22 cellular contexts compared by ENCODE assay signal in genomic region chr4:26701786-26702227, GRCh38.
DNase-seq lines count a peak whose midpoint lies in the region; ATAC-seq, FAIRE-seq and TF ChIP-seq lines count a peak whose summit lies in the region.
"Had no signal": no experiment of that assay in that cellular context is flagged by ENCODE, and none has a peak within 500 bp of the region (broad histone marks: within the 10 kb centered on the region; RNA-seq: fewer than 3 reads in every experiment).

No MANE protein-coding gene starts in this region.

- peak in 1 of 2 experiments; percentile 20; a peak in 2 of 4 replicates for TF ChIP-seq RAD21 in K562 (CRISPR knock-in tag; conservative IDR thresholded peaks at IDR 0.05 in 1 of 2, IDR thresholded peaks at IDR 0.05 in 1 of 2)

- H3K4me2 ChIP-seq in K562 (ENCODE audit: insufficient read depth, low read length) (no peak overlapping the region), GM23338 (no peak overlapping the region)

- CTCF ChIA-PET in K562 (lab: Yijun Ruan, JAX; ENCODE audit: low intra/inter-chr PET ratio), result no interaction called here

- peak; percentile 96 for FAIRE-seq in K562 (lab: Jason Lieb, UNC)
- FAIRE-seq: GM12878 had no signal

- H3K4me3 Mint-ChIP-seq in GM23338, result no peak overlapping the region
- H3K4me3 Mint-ChIP-seq: activated naive CD4-positive, alpha-beta T cell treated with anti-CD3 and anti-CD28 coated beads, Interleukin-2, amount 50 U/mL, for 24 hours; CD8-positive, alpha-beta memory T cell had no signal

- in situ Hi-C loops in K562 (cut with MboI), result no loop called here

- TF ChIP-seq CTCF in K562 (IDR thresholded peaks at IDR 0.05 in 2 of 3, conservative IDR thresholded peaks at IDR 0.05 in 1 of 3; ENCODE audit: insufficient read depth in 2 of 3, low read depth in 1 of 3, low read length in 3 of 3) (no peak), heart right ventricle (IDR thresholded peaks at IDR 0.05) (no peak), GM23338 (conservative IDR thresholded peaks at IDR 0.05; ENCODE audit: low read depth in 2 of 2) (no peak)

- H3K9me3 ChIP-seq in K562 (replicated peaks; ENCODE audit: control insufficient read depth, insufficient read depth, low read depth, low read length) (no peaks in the 10 kb centered on the region), heart right ventricle (peaks cover 0 to 8% (median 0%) of the 10 kb centered on the region in 11 donors)
- H3K9me3 ChIP-seq: stomach had no signal

- H3K4me1 ChIP-seq in K562 (replicated peaks in 1 of 2; ENCODE audit: control insufficient read depth in 2 of 2, insufficient read depth in 2 of 2, low read length in 2 of 2) (peaks cover 0 to 19% of the 10 kb centered on the region in 2 experiments; a peak in 2 of 5 replicates), heart right ventricle (no peaks in the 10 kb centered on the region), GM23338 (ENCODE audit: insufficient read depth) (no peaks in the 10 kb centered on the region)
- H3K4me1 ChIP-seq: stomach had no signal

- no peaks in the 10 kb centered on the region for H3K36me3 ChIP-seq in K562 (ENCODE audit: control insufficient read depth, insufficient read depth, low read length)
- H3K36me3 ChIP-seq in heart right ventricle, result no peaks in the 10 kb centered on the region
- H3K36me3 ChIP-seq in GM23338 (ENCODE audit: insufficient read depth), result no peaks in the 10 kb centered on the region
- H3K36me3 ChIP-seq: stomach had no signal

- ATAC-seq in HG02852 (IDR thresholded peaks at IDR 0.05; ENCODE audit: unreplicated experiment) (peak; percentile 44), K562 (peak; percentile 94), heart right ventricle (no peak), GM23338 (no peak)
- ATAC-seq: GM12878 had no signal

- H3K27ac ChIP-seq in K562 (ENCODE audit: extremely low read depth, low read depth, low read length), result peak overlapping the region; percentile 27
- no peak overlapping the region for H3K27ac ChIP-seq in heart right ventricle
- no peak overlapping the region for H3K27ac ChIP-seq in GM23338 (ENCODE audit: low read depth)
- H3K27ac ChIP-seq: stomach had no signal

- H3K9me2 ChIP-seq in GM23338 (ENCODE audit: insufficient read depth), result no peaks in the 10 kb centered on the region

- H3F3A ChIP-seq in GM23338 (replicated peaks; ENCODE audit: low read depth), result no peaks in the 10 kb centered on the region

- TF ChIP-seq EP300 in K562 (IDR thresholded peaks at IDR 0.05; ENCODE audit: low read length), result peak; percentile 89

- H3K9me3 Mint-ChIP-seq in GM23338, result peaks cover 8% of the 10 kb centered on the region; the same call in 2 of the 3 replicates

- H3K27ac Mint-ChIP-seq in GM23338, result no peak overlapping the region
- H3K27ac Mint-ChIP-seq: activated naive CD4-positive, alpha-beta T cell treated with anti-CD3 and anti-CD28 coated beads, Interleukin-2, amount 50 U/mL, for 24 hours had no signal

- peak overlapping the region in 1 of 2 experiments; percentile 2; a peak in 1 of 4 replicates for H3K9ac ChIP-seq in K562 (ENCODE audit: insufficient read depth in 1 of 2, low read depth in 2 of 2, low read length in 2 of 2)

- POLR2A ChIA-PET in K562 (lab: Yijun Ruan, JAX), result no interaction called here

- H3K79me2 ChIP-seq in K562 (ENCODE audit: control insufficient read depth, insufficient read depth, low read length), result no peaks in the 10 kb centered on the region
- H3K79me2 ChIP-seq in GM23338 (replicated peaks; ENCODE audit: insufficient read depth), result no peaks in the 10 kb centered on the region

- H3K4me1 Mint-ChIP-seq in GM23338, result peaks cover 1% of the 10 kb centered on the region; the same call in 2 of the 3 replicates
- H3K4me1 Mint-ChIP-seq: activated naive CD4-positive, alpha-beta T cell treated with anti-CD3 and anti-CD28 coated beads, Interleukin-2, amount 50 U/mL, for 24 hours; CD8-positive, alpha-beta memory T cell had no signal

- 0 out of 3 replicates have a peak, but pooled peaks cover 2% of the 10 kb centered on the region for H3K36me3 Mint-ChIP-seq in GM23338 (ENCODE audit: low read depth)

- intact Hi-C loops in K562 (cut with micrococcal nuclease) (loop anchor here (5.0 kb wide), 1 partner anchor 115 kb away; no protein-coding TSS in a partner anchor), heart right ventricle (cut with DNase I) (no loop called here)

- BruUV-seq in K562 (replicated peaks; lab: Mats Ljungman, UMichigan), result no TSS peak

- H3K9me1 ChIP-seq in K562 (ENCODE audit: control insufficient read depth, insufficient read depth, low read length), result no peaks in the 10 kb centered on the region

- DNase-seq in GM03348 (ENCODE audit: low spot score) (peak; percentile 12), K562 (ENCODE audit: extremely low read depth in 1 of 4, low spot score in 3 of 4) (peak; percentile 18 to 79 (median 50)), renal cortical epithelial cell (ENCODE audit: low read depth) (peak; percentile 9), heart right ventricle (no peak), erythroblast (lab: John Stamatoyannopoulos, UW) (no peak), GM23338 (ENCODE audit: low spot score) (no peak), mucosa of gallbladder (ENCODE audit: low spot score) (no peak)
- DNase-seq: activated CD4-positive, alpha-beta T cell treated with anti-CD3 and anti-CD28 coated beads for 1 hour; AML-193; CD8-positive, alpha-beta memory T cell; cerebellar nuclear complex; mammary epithelial cell; NCI-H146; NCI-H2171; NCI-H524; occipital lobe; stimulated activated CD4-positive, alpha-beta T cell treated with anti-CD3 and anti-CD28 coated beads, Interleukin-4, amount 100 ng/mL, for 1 hour; stomach; trophoblast cell had no signal

- TF ChIP-seq POLR2A in K562 (conservative IDR thresholded peaks at IDR 0.05) (no peak), erythroblast (IDR thresholded peaks at IDR 0.05; ENCODE audit: low read length) (no peak)

- no peak overlapping the region for H3K4me3 ChIP-seq in K562
- H3K4me3 ChIP-seq in heart right ventricle, result no peak overlapping the region
- H3K4me3 ChIP-seq in GM23338, result no peak overlapping the region
- H3K4me3 ChIP-seq: GM12878, stomach had no signal

- H4K20me1 ChIP-seq in K562 (replicated peaks; ENCODE audit: control insufficient read depth, insufficient read depth, low read length) (no peaks in the 10 kb centered on the region), GM23338 (replicated peaks; ENCODE audit: insufficient read depth) (no peaks in the 10 kb centered on the region)

- H3K27me3 ChIP-seq in K562 (ENCODE audit: control insufficient read depth in 2 of 2, insufficient read depth in 2 of 2, low read length in 2 of 2) (no peaks in the 10 kb centered on the region), heart right ventricle (no peaks in the 10 kb centered on the region), GM23338 (ENCODE audit: insufficient read depth) (no peaks in the 10 kb centered on the region)
- H3K27me3 ChIP-seq: stomach had no signal

- no peak overlapping the region for H2AFZ ChIP-seq in K562 (ENCODE audit: low read depth, low read length)
- no peak overlapping the region for H2AFZ ChIP-seq in GM23338

- no peaks in the 10 kb centered on the region for H3K27me3 Mint-ChIP-seq in GM23338 (ENCODE audit: insufficient read depth, low read depth, poor library complexity)
- H3K27me3 Mint-ChIP-seq: activated naive CD4-positive, alpha-beta T cell treated with anti-CD3 and anti-CD28 coated beads, Interleukin-2, amount 50 U/mL, for 24 hours; CD8-positive, alpha-beta memory T cell had no signal

TF ChIP-seq in K562, 482 proteins besides CTCF, POLR2A, EP300 and RAD21 (continues in another document):
- TF ChIP-seq RBM22 (IDR thresholded peaks at IDR 0.05; ENCODE audit: low read depth, low read length, poor library complexity, severe bottlenecking), result no peak
- no peak for TF ChIP-seq PTBP1 (IDR thresholded peaks at IDR 0.05; ENCODE audit: low read depth, low read length)
- TF ChIP-seq ZNF274 (IDR thresholded peaks at IDR 0.05; ENCODE audit: borderline replicate concordance, low read depth, low read length), result no peak
- no peak for TF ChIP-seq ZNF224 (CRISPR knock-in tag; IDR thresholded peaks at IDR 0.05)
- peak; percentile 50; the same call in 1 of the 2 replicates for TF ChIP-seq POLR2AphosphoS5 (IDR thresholded peaks at IDR 0.05; ENCODE audit: control insufficient read depth, insufficient read depth, low read depth, low read length)
- TF ChIP-seq ELF1 (tag; IDR thresholded peaks at IDR 0.05), result no peak
- TF ChIP-seq HMGN3 (IDR thresholded peaks at IDR 0.05; ENCODE audit: borderline replicate concordance, extremely low read depth, insufficient read length, low read depth, low read length), result no peak

Comparison
In these comparisons a context has a peak if more than half of its experiments do, and no peak if none do; other contexts are left out.
1. DNase-seq: peak in GM03348 (single experiment), K562 (4 of 4) and renal cortical epithelial cell (single experiment); none in heart right ventricle (0 of 2), erythroblast (0 of 2), GM23338 (single experiment) and mucosa of gallbladder (single experiment).
2. ATAC-seq: peak in HG02852 (single experiment) and K562 (single experiment); none in heart right ventricle (0 of 8) and GM23338 (single experiment).